21 cellular contexts compared by ENCODE assay signal in genomic region chr5:178111925-178112324, GRCh38. TPM values are rescaled to one million over a fixed set of nuclear protein-coding genes. Genes with fewer than 3 reads are reported as not detected.
DNase-seq lines count a peak whose midpoint lies in the region; ATAC-seq, FAIRE-seq and TF ChIP-seq lines count a peak whose summit lies in the region.
"Had no signal": no experiment of that assay in that cellular context is flagged by ENCODE, and none has a peak within 500 bp of the region (broad histone marks: within the 10 kb centered on the region; RNA-seq: fewer than 3 reads in every experiment).

No MANE protein-coding gene starts in this region.

- H3K27ac Mint-ChIP-seq in activated naive CD8-positive, alpha-beta T cell, result peak overlapping the region; percentile 34
- no peak overlapping the region for H3K27ac Mint-ChIP-seq in activated naive CD8-positive, alpha-beta T cell treated with anti-CD3 and anti-CD28 coated beads for 36 hours
- peak overlapping the region; percentile 96 for H3K27ac Mint-ChIP-seq in stimulated activated memory B cell treated with anti-CD40 and anti-IgM and Interleukin-4, amounts not matched to agents 10 μg/mL and 1 μg/mL and 100 μg/mL, for 72 hours
- H3K27ac Mint-ChIP-seq: H9 had no signal

- H3K4me3 Mint-ChIP-seq in activated naive CD8-positive, alpha-beta T cell, result no peak overlapping the region
- no peak overlapping the region for H3K4me3 Mint-ChIP-seq in activated naive CD8-positive, alpha-beta T cell treated with anti-CD3 and anti-CD28 coated beads for 36 hours
- H3K4me3 Mint-ChIP-seq in stimulated activated memory B cell treated with anti-CD40 and anti-IgM and Interleukin-4, amounts not matched to agents 10 μg/mL and 1 μg/mL and 100 μg/mL, for 72 hours, result no peak overlapping the region

- CTCF ChIA-PET in K562 (lab: Yijun Ruan, JAX; ENCODE audit: low intra/inter-chr PET ratio), result no interaction called here

- no peak overlapping the region for H3K4me3 ChIP-seq in K562
- H3K4me3 ChIP-seq: A549, gastroesophageal sphincter, left lung had no signal

- H3K27me3 Mint-ChIP-seq in activated naive CD8-positive, alpha-beta T cell, result no peaks in the 10 kb centered on the region
- no peaks in the 10 kb centered on the region for H3K27me3 Mint-ChIP-seq in activated naive CD8-positive, alpha-beta T cell treated with anti-CD3 and anti-CD28 coated beads for 36 hours
- H3K27me3 Mint-ChIP-seq in stimulated activated memory B cell treated with anti-CD40 and anti-IgM and Interleukin-4, amounts not matched to agents 10 μg/mL and 1 μg/mL and 100 μg/mL, for 72 hours, result no peaks in the 10 kb centered on the region
- H3K27me3 Mint-ChIP-seq: activated B cell treated with CpG ODN at 0.5 μM for 24 hours had no signal

- TF ChIP-seq RAD21 in K562 (CRISPR knock-in tag; conservative IDR thresholded peaks at IDR 0.05 in 1 of 2, IDR thresholded peaks at IDR 0.05 in 1 of 2), result no peak

- no peak overlapping the region for H2AFZ ChIP-seq in K562 (ENCODE audit: low read depth, low read length)

- ATAC-seq in K562, result no peak
- ATAC-seq in stimulated activated memory B cell treated with anti-CD40 and anti-IgM and Interleukin-4, amounts not matched to agents 10 μg/mL and 1 μg/mL and 100 μg/mL, for 72 hours, result no peak
- ATAC-seq in HG03175 (IDR thresholded peaks at IDR 0.05; ENCODE audit: unreplicated experiment), result no peak
- ATAC-seq in HG02870 (IDR thresholded peaks at IDR 0.05; ENCODE audit: unreplicated experiment), result no peak
- ATAC-seq: A549; activated T-cell treated with anti-CD3 and anti-CD28 coated beads, Interleukin-2, amount 50 U/mL, for 72 hours; gastroesophageal sphincter; left lung; right cardiac atrium; stimulated activated naive CD8-positive, alpha-beta T cell treated with anti-CD3 and anti-CD28 coated beads, Interleukin-15, Interleukin-2, amounts not matched to agents 100 U/mL and 50 U/mL, for 24 hours had no signal

- BruUV-seq in K562 (replicated peaks; lab: Mats Ljungman, UMichigan), result no TSS peak

- WGBS in K562 (ENCODE audit: insufficient coverage, low coverage, missing lambda C conversion rate), result 15% methylated on average over 2 of the region's 3 CpGs

- no peak overlapping the region for H3K9ac ChIP-seq in K562 (ENCODE audit: insufficient read depth in 1 of 2, low read depth in 2 of 2, low read length in 2 of 2)

- H3K9me3 ChIP-seq in K562 (replicated peaks; ENCODE audit: control insufficient read depth, insufficient read depth, low read depth, low read length), result no peaks in the 10 kb centered on the region
- H3K9me3 ChIP-seq: A549, left lung had no signal

- POLR2A ChIA-PET in K562 (lab: Yijun Ruan, JAX), result no interaction called here

- TF ChIP-seq CTCF in K562 (IDR thresholded peaks at IDR 0.05 in 2 of 3, conservative IDR thresholded peaks at IDR 0.05 in 1 of 3; ENCODE audit: insufficient read depth in 2 of 3, low read depth in 1 of 3, low read length in 3 of 3), result no peak

- H3K27me3 ChIP-seq in K562 (ENCODE audit: control insufficient read depth in 2 of 2, insufficient read depth in 2 of 2, low read length in 2 of 2), result no peaks in the 10 kb centered on the region

- peaks cover 33% of the 10 kb centered on the region for H3K79me2 ChIP-seq in K562 (ENCODE audit: control insufficient read depth, insufficient read depth, low read length)

- intact Hi-C loops in K562 (cut with micrococcal nuclease), result loop anchor here (5.0 kb wide), 1 partner anchor 40 kb away; the partner anchor contains the start of gene NHP2

- H3K9me1 ChIP-seq in K562 (ENCODE audit: control insufficient read depth, insufficient read depth, low read length), result peaks cover 3% of the 10 kb centered on the region

- H3K4me1 ChIP-seq in K562 (replicated peaks in 1 of 2; ENCODE audit: control insufficient read depth in 2 of 2, insufficient read depth in 2 of 2, low read length in 2 of 2), result peaks cover 31 to 43% of the 10 kb centered on the region in 2 experiments; a peak in 4 of 5 replicates

- no peaks in the 10 kb centered on the region for H3K36me3 ChIP-seq in K562 (ENCODE audit: control insufficient read depth, insufficient read depth, low read length)
- H3K36me3 ChIP-seq: gastroesophageal sphincter, left lung had no signal

- TF ChIP-seq EP300 in K562 (IDR thresholded peaks at IDR 0.05; ENCODE audit: low read length), result no peak

- TF ChIP-seq POLR2A in K562 (conservative IDR thresholded peaks at IDR 0.05), result no peak

- in situ Hi-C loops in K562 (cut with MboI), result no loop called here

- H3K36me3 Mint-ChIP-seq in activated naive CD8-positive, alpha-beta T cell, result no peaks in the 10 kb centered on the region
- peaks cover 13% of the 10 kb centered on the region for H3K36me3 Mint-ChIP-seq in activated naive CD8-positive, alpha-beta T cell treated with anti-CD3 and anti-CD28 coated beads for 36 hours
- peaks cover 5% of the 10 kb centered on the region for H3K36me3 Mint-ChIP-seq in stimulated activated memory B cell treated with anti-CD40 and anti-IgM and Interleukin-4, amounts not matched to agents 10 μg/mL and 1 μg/mL and 100 μg/mL, for 72 hours

- no peak for DNase-seq in activated naive CD8-positive, alpha-beta T cell treated with anti-CD3 and anti-CD28 coated beads for 36 hours
- DNase-seq in K562 (ENCODE audit: extremely low read depth in 1 of 4, low spot score in 3 of 4) (no peak), fibroblast of gingiva (ENCODE audit: low read depth) (peak; percentile 88), NCI-H1930 (lab: John Stamatoyannopoulos, UW) (no peak)
- DNase-seq: activated B cell treated with CpG ODN at 0.5 μM for 24 hours; activated T-cell treated with anti-CD3 and anti-CD28 coated beads, Interleukin-2, amount 50 U/mL, for 72 hours; H9; KG1; NCI-H1092 treated with DMSO at 0.1 percent for 48 hours; NCI-H748 treated with DMSO at 0.1 percent for 48 hours; right cardiac atrium; SIG-M5; stimulated activated naive CD8-positive, alpha-beta T cell treated with anti-CD3 and anti-CD28 coated beads, Interleukin-15, Interleukin-2, amounts not matched to agents 100 U/mL and 50 U/mL, for 24 hours; T-helper 2 cell had no signal

- H3K4me1 Mint-ChIP-seq in activated naive CD8-positive, alpha-beta T cell (ENCODE audit: low read depth), result peaks cover 34% of the 10 kb centered on the region
- peaks cover 22% of the 10 kb centered on the region for H3K4me1 Mint-ChIP-seq in activated naive CD8-positive, alpha-beta T cell treated with anti-CD3 and anti-CD28 coated beads for 36 hours
- peaks cover 68% of the 10 kb centered on the region for H3K4me1 Mint-ChIP-seq in stimulated activated memory B cell treated with anti-CD40 and anti-IgM and Interleukin-4, amounts not matched to agents 10 μg/mL and 1 μg/mL and 100 μg/mL, for 72 hours

- H4K20me1 ChIP-seq in K562 (replicated peaks; ENCODE audit: control insufficient read depth, insufficient read depth, low read length), result peaks cover 9% of the 10 kb centered on the region; the same call in 1 of the 2 replicates

- no peak for FAIRE-seq in K562 (lab: Jason Lieb, UNC)
- FAIRE-seq: A549 had no signal

- H3K4me2 ChIP-seq in K562 (ENCODE audit: insufficient read depth, low read length), result no peak overlapping the region

- H3K27ac ChIP-seq in K562 (ENCODE audit: extremely low read depth, low read depth, low read length), result no peak overlapping the region
- H3K27ac ChIP-seq: A549, gastroesophageal sphincter, left lung had no signal

- no peaks in the 10 kb centered on the region for H3K9me3 Mint-ChIP-seq in activated naive CD8-positive, alpha-beta T cell (ENCODE audit: low read depth)
- H3K9me3 Mint-ChIP-seq in activated naive CD8-positive, alpha-beta T cell treated with anti-CD3 and anti-CD28 coated beads for 36 hours, result no peaks in the 10 kb centered on the region
- H3K9me3 Mint-ChIP-seq in stimulated activated memory B cell treated with anti-CD40 and anti-IgM and Interleukin-4, amounts not matched to agents 10 μg/mL and 1 μg/mL and 100 μg/mL, for 72 hours, result no peaks in the 10 kb centered on the region
- H3K9me3 Mint-ChIP-seq: activated B cell treated with CpG ODN at 0.5 μM for 24 hours; activated T-cell treated with anti-CD3 and anti-CD28 coated beads, Interleukin-2, amount 50 U/mL, for 72 hours had no signal

RNA-seq across cellular contexts. Expression of gene N4BP3, which starts 1.4 kb away (rescaled TPM):
- 10 to 100 TPM; 12.3 to 12.9 TPM for total RNA-seq in activated naive CD8-positive, alpha-beta T cell treated with anti-CD3 and anti-CD28 coated beads for 36 hours
- total RNA-seq in K562 (2011; cell fraction: chromatin; rRNA removed; ENCODE audit: low replicate concordance), result 7.7 and 21.3 TPM in 2 replicates
- 14.7 and 14.9 TPM in 2 replicates for total RNA-seq in K562 (2011; cell fraction: nucleolus; rRNA removed)
- 10.3 and 11.8 TPM in 2 replicates for total RNA-seq in K562 (2011; cell fraction: nucleoplasm; rRNA removed)
- total RNA-seq in K562 (2014; rRNA removed) (6.4 and 7.1 TPM in 2 replicates), K562 (2014; rRNA removed; fragmentation: Illumina TruSeq; extraction: Trizol) (0.73 and 1.2 TPM in 2 replicates), K562 (2015; rRNA removed; fragmentation: Illumina TruSeq; extraction: Trizol) (2.4 TPM in 2 replicates), K562 (2021) (6.6 and 7.0 TPM in 2 replicates)
- polyA plus RNA-seq in K562 (2011; rRNA removed) (3.4 and 3.5 TPM in 2 replicates), K562 (2014; fragmentation: Illumina TruSeq; extraction: Trizol) (1.8 and 3.2 TPM in 2 replicates), K562 (2014; fragmentation: Nextera tagmentation; extraction: Ambion mirVana) (under 1 TPM; 0.06 to 0.10 TPM), K562 (2014; rRNA removed) (4.0 and 4.7 TPM in 2 replicates)
- 3.6 and 8.3 TPM in 2 replicates for polyA plus RNA-seq in K562 (2011; cell fraction: cytosol; rRNA removed)
- polyA plus RNA-seq in K562 (2011; cell fraction: nucleus; rRNA removed), result 7.7 and 13.0 TPM in 2 replicates
- polyA plus RNA-seq in K562 (2012), result 3.4 and 4.5 TPM in 2 replicates
- polyA minus RNA-seq in K562 (2011; rRNA and poly(A)+ RNA removed), result 1.9 and 3.2 TPM in 2 replicates
- 4.7 and 5.6 TPM in 2 replicates for polyA minus RNA-seq in K562 (2011; cell fraction: cytosol; rRNA and poly(A)+ RNA removed)
- 7.0 and 7.4 TPM in 2 replicates for polyA minus RNA-seq in K562 (2011; cell fraction: nucleus; rRNA and poly(A)+ RNA removed)

RNA-seq across cellular contexts. Expression of gene RMND5B, which starts 18.9 kb away (rescaled TPM):
- 10 to 100 TPM; 26.2 to 26.7 TPM for total RNA-seq in activated naive CD8-positive, alpha-beta T cell treated with anti-CD3 and anti-CD28 coated beads for 36 hours
- 123 and 227 TPM in 2 replicates for total RNA-seq in K562 (2011; cell fraction: chromatin; rRNA removed; ENCODE audit: low replicate concordance)
- 112 and 125 TPM in 2 replicates for total RNA-seq in K562 (2011; cell fraction: nucleolus; rRNA removed)
- total RNA-seq in K562 (2011; cell fraction: nucleoplasm; rRNA removed), result 135 and 197 TPM in 2 replicates
- total RNA-seq in K562 (2014; rRNA removed) (37.0 and 39.0 TPM in 2 replicates), K562 (2014; rRNA removed; fragmentation: Illumina TruSeq; extraction: Trizol) (16.9 and 21.1 TPM in 2 replicates), K562 (2015; rRNA removed; fragmentation: Illumina TruSeq; extraction: Trizol) (19.2 and 20.3 TPM in 2 replicates), K562 (2021) (53.6 and 54.8 TPM in 2 replicates)
- polyA plus RNA-seq in K562 (2011; rRNA removed) (54.3 and 57.0 TPM in 2 replicates), K562 (2014; fragmentation: Illumina TruSeq; extraction: Trizol) (28.3 and 36.1 TPM in 2 replicates), K562 (2014; fragmentation: Nextera tagmentation; extraction: Ambion mirVana) (1 to 10 TPM; 2.6 to 4.4 TPM), K562 (2014; rRNA removed) (44.3 and 45.0 TPM in 2 replicates)
- polyA plus RNA-seq in K562 (2011; cell fraction: cytosol; rRNA removed), result 52.6 and 79.7 TPM in 2 replicates
- polyA plus RNA-seq in K562 (2011; cell fraction: nucleus; rRNA removed), result 95.5 and 159 TPM in 2 replicates
- 47.6 and 49.2 TPM in 2 replicates for polyA plus RNA-seq in K562 (2012)
- polyA minus RNA-seq in K562 (2011; rRNA and poly(A)+ RNA removed), result 39.4 and 55.6 TPM in 2 replicates
- 23.1 and 24.5 TPM in 2 replicates for polyA minus RNA-seq in K562 (2011; cell fraction: cytosol; rRNA and poly(A)+ RNA removed)
- 43.0 and 45.6 TPM in 2 replicates for polyA minus RNA-seq in K562 (2011; cell fraction: nucleus; rRNA and poly(A)+ RNA removed)

RNA-seq across cellular contexts. Expression of gene NHP2, which starts 41.8 kb away (rescaled TPM):
- 100 to 1,000 TPM; 349 to 354 TPM for total RNA-seq in activated naive CD8-positive, alpha-beta T cell treated with anti-CD3 and anti-CD28 coated beads for 36 hours
- 43.3 and 92.9 TPM in 2 replicates for total RNA-seq in K562 (2011; cell fraction: chromatin; rRNA removed; ENCODE audit: low replicate concordance)
- 96.6 and 97.4 TPM in 2 replicates for total RNA-seq in K562 (2011; cell fraction: nucleolus; rRNA removed)
- total RNA-seq in K562 (2011; cell fraction: nucleoplasm; rRNA removed), result 76.8 and 91.9 TPM in 2 replicates
- total RNA-seq in K562 (2014; rRNA removed) (559 and 622 TPM in 2 replicates), K562 (2014; rRNA removed; fragmentation: Illumina TruSeq; extraction: Trizol) (128 and 144 TPM in 2 replicates), K562 (2015; rRNA removed; fragmentation: Illumina TruSeq; extraction: Trizol) (255 and 258 TPM in 2 replicates), K562 (2021) (304 and 309 TPM in 2 replicates)
- polyA plus RNA-seq in K562 (2011; rRNA removed) (140 and 146 TPM in 2 replicates), K562 (2014; fragmentation: Illumina TruSeq; extraction: Trizol) (143 and 312 TPM in 2 replicates), K562 (2014; fragmentation: Nextera tagmentation; extraction: Ambion mirVana) (100 to 1,000 TPM in 1 of 2 experiments, 10 to 100 TPM in 1; 52.8 to 124 TPM), K562 (2014; rRNA removed) (302 and 369 TPM in 2 replicates)
- 191 and 212 TPM in 2 replicates for polyA plus RNA-seq in K562 (2011; cell fraction: cytosol; rRNA removed)
- polyA plus RNA-seq in K562 (2011; cell fraction: nucleus; rRNA removed), result 106 and 110 TPM in 2 replicates
- 178 and 294 TPM in 2 replicates for polyA plus RNA-seq in K562 (2012)
- 66.3 and 75.7 TPM in 2 replicates for polyA minus RNA-seq in K562 (2011; rRNA and poly(A)+ RNA removed)
- polyA minus RNA-seq in K562 (2011; cell fraction: cytosol; rRNA and poly(A)+ RNA removed), result 79.6 and 136 TPM in 2 replicates
- polyA minus RNA-seq in K562 (2011; cell fraction: nucleus; rRNA and poly(A)+ RNA removed), result 44.0 and 63.9 TPM in 2 replicates
